In the genomic region with DNA sequence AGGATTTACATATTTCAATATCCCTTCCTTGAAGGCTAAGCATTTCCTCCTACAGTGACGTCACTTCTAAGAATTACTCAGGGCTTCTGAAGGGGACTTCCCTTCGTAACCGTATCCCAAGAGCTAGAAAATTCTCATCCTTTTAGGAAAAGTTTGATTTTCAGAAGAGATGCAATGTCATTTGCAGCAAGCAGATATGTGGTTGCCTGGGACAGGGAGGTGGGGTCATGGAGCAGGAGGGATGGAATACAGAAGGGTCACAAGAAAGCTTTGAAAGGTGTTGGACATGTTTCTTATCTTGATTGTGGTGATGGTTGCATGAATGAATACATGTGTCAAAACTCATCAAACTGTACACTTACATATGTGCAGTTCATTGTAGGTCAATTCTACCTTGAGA, we compare ENCODE assay signal across 28 cellular contexts.
DNase-seq lines count a peak whose midpoint lies in the region; ATAC-seq, FAIRE-seq and TF ChIP-seq lines count a peak whose summit lies in the region.
"Had no signal": no experiment of that assay in that cellular context is flagged by ENCODE, and none has a peak within 500 bp of the region (broad histone marks: within the 10 kb centered on the region; RNA-seq: fewer than 3 reads in every experiment).

No MANE protein-coding gene starts in this region.

- no peaks in the 10 kb centered on the region for H3K9me3 Mint-ChIP-seq in activated CD8-positive, alpha-beta T cell treated with anti-CD3 and anti-CD28 coated beads for 36 hours
- no peaks in the 10 kb centered on the region for H3K9me3 Mint-ChIP-seq in activated CD8-positive, alpha-beta T cell treated with anti-CD3 and anti-CD28 coated beads, Interleukin-2, amount 10 ng/mL, durations not matched to agents 7 days and 5 days (ENCODE audit: insufficient read depth)
- peaks cover 0 to 1% (median 0%) of the 10 kb centered on the region in 7 donors for H3K9me3 Mint-ChIP-seq in CD14-positive monocyte
- H3K9me3 Mint-ChIP-seq: activated naive CD8-positive, alpha-beta T cell treated with anti-CD3 and anti-CD28 coated beads, Interleukin-2, amount 10 ng/mL, durations not matched to agents 7 days and 5 days had no signal

- intact Hi-C loops in activated CD8-positive, alpha-beta T cell treated with anti-CD3 and anti-CD28 coated beads for 36 hours (cut with micrococcal nuclease): no loop called here
- intact Hi-C loops in CD14-positive monocyte (cut with micrococcal nuclease): no loop called here

- peaks cover 28% of the 10 kb centered on the region for H3K4me1 Mint-ChIP-seq in activated CD8-positive, alpha-beta T cell treated with anti-CD3 and anti-CD28 coated beads for 36 hours (ENCODE audit: low read depth)
- H3K4me1 Mint-ChIP-seq in activated CD8-positive, alpha-beta T cell treated with anti-CD3 and anti-CD28 coated beads, Interleukin-2, amount 10 ng/mL, durations not matched to agents 7 days and 5 days (ENCODE audit: low read depth): peaks cover 13% of the 10 kb centered on the region
- H3K4me1 Mint-ChIP-seq in CD14-positive monocyte: peaks cover 7% of the 10 kb centered on the region
- H3K4me1 Mint-ChIP-seq: immature natural killer cell had no signal

- H3K27me3 ChIP-seq in bronchial epithelial cell (ENCODE audit: control insufficient read depth, insufficient read depth, low read length): no peaks in the 10 kb centered on the region
- H3K27me3 ChIP-seq: left lung, vagina had no signal

- peak; percentile 60 for ATAC-seq in activated CD8-positive, alpha-beta T cell treated with anti-CD3 and anti-CD28 coated beads for 36 hours
- no peak for ATAC-seq in activated CD8-positive, alpha-beta T cell treated with anti-CD3 and anti-CD28 coated beads, Interleukin-2, amount 10 ng/mL, durations not matched to agents 7 days and 5 days
- ATAC-seq in GM21717 (IDR thresholded peaks at IDR 0.05; ENCODE audit: unreplicated experiment) (peak; percentile 60), omental fat pad (ENCODE audit: low FRiP score) (peak; percentile 75), GM19324 (IDR thresholded peaks at IDR 0.05; ENCODE audit: low FRiP score, unreplicated experiment) (no peak)
- ATAC-seq: A549, left lung had no signal

- no peak for FAIRE-seq in bronchial epithelial cell (lab: Jason Lieb, UNC)
- FAIRE-seq: A549 had no signal

- H3K4me3 Mint-ChIP-seq in activated CD8-positive, alpha-beta T cell treated with anti-CD3 and anti-CD28 coated beads for 36 hours: no peak overlapping the region
- H3K4me3 Mint-ChIP-seq in activated CD8-positive, alpha-beta T cell treated with anti-CD3 and anti-CD28 coated beads, Interleukin-2, amount 10 ng/mL, durations not matched to agents 7 days and 5 days: no peak overlapping the region
- H3K4me3 Mint-ChIP-seq in CD14-positive monocyte: no peak overlapping the region
- H3K4me3 Mint-ChIP-seq: activated naive CD8-positive, alpha-beta T cell treated with anti-CD3 and anti-CD28 coated beads, Interleukin-2, amount 10 ng/mL, durations not matched to agents 7 days and 5 days; immature natural killer cell had no signal

- CTCF ChIA-PET in activated CD8-positive, alpha-beta T cell treated with anti-CD3 and anti-CD28 coated beads for 36 hours (lab: Charles Lee): interaction anchor here (1.0 to 2.4 kb wide), 5 partner anchors 9 to 158 kb away, joined by 3 to 9 read pairs (median 7); no protein-coding TSS in a partner anchor
- CTCF ChIA-PET in activated CD8-positive, alpha-beta T cell treated with anti-CD3 and anti-CD28 coated beads, Interleukin-2, amount 10 ng/mL, durations not matched to agents 7 days and 5 days (lab: Charles Lee): interaction anchor here (1.6 to 1.8 kb wide), 3 partner anchors 9 to 159 kb away, joined by 7 to 10 read pairs (median 7); no protein-coding TSS in a partner anchor

- no peak overlapping the region for H3K4me3 ChIP-seq in bronchial epithelial cell (ENCODE audit: low read depth, low read length)
- H3K4me3 ChIP-seq: A549, left lung, skin epidermis, thoracic aorta, vagina had no signal

- TF ChIP-seq CTCF in activated CD8-positive, alpha-beta T cell treated with anti-CD3 and anti-CD28 coated beads for 36 hours (IDR thresholded peaks at IDR 0.05): no peak
- TF ChIP-seq CTCF in bronchial epithelial cell (IDR thresholded peaks at IDR 0.05; ENCODE audit: insufficient read depth, low read length, severe bottlenecking) (no peak), omental fat pad (IDR thresholded peaks at IDR 0.05) (no peak), CD14-positive monocyte (IDR thresholded peaks at IDR 0.05) (no peak)

- POLR2A ChIA-PET in activated CD8-positive, alpha-beta T cell treated with anti-CD3 and anti-CD28 coated beads for 36 hours (lab: Charles Lee): interaction anchor here (1.2 to 1.4 kb wide), 2 partner anchors 98 to 159 kb away, joined by 3 read pairs; no protein-coding TSS in a partner anchor
- POLR2A ChIA-PET in activated CD8-positive, alpha-beta T cell treated with anti-CD3 and anti-CD28 coated beads, Interleukin-2, amount 10 ng/mL, durations not matched to agents 7 days and 5 days (lab: Charles Lee): interaction anchor here (0.7 kb wide), 1 partner anchor 103 kb away, joined by 3 read pairs; no protein-coding TSS in a partner anchor

- no peaks in the 10 kb centered on the region for H3K36me3 ChIP-seq in bronchial epithelial cell (ENCODE audit: control insufficient read depth, insufficient read depth, low read length)
- H3K36me3 ChIP-seq: left lung, thoracic aorta, vagina had no signal

- H3K36me3 Mint-ChIP-seq in activated CD8-positive, alpha-beta T cell treated with anti-CD3 and anti-CD28 coated beads for 36 hours (ENCODE audit: low read depth): no peaks in the 10 kb centered on the region
- no peaks in the 10 kb centered on the region for H3K36me3 Mint-ChIP-seq in activated CD8-positive, alpha-beta T cell treated with anti-CD3 and anti-CD28 coated beads, Interleukin-2, amount 10 ng/mL, durations not matched to agents 7 days and 5 days (ENCODE audit: low read depth)
- H3K36me3 Mint-ChIP-seq in CD14-positive monocyte: no peaks in the 10 kb centered on the region
- H3K36me3 Mint-ChIP-seq: activated naive CD8-positive, alpha-beta T cell treated with anti-CD3 and anti-CD28 coated beads, Interleukin-2, amount 10 ng/mL, durations not matched to agents 7 days and 5 days; immature natural killer cell had no signal

- peak overlapping the region; percentile 27 for H3K27ac Mint-ChIP-seq in activated CD8-positive, alpha-beta T cell treated with anti-CD3 and anti-CD28 coated beads for 36 hours
- no peak overlapping the region for H3K27ac Mint-ChIP-seq in activated CD8-positive, alpha-beta T cell treated with anti-CD3 and anti-CD28 coated beads, Interleukin-2, amount 10 ng/mL, durations not matched to agents 7 days and 5 days
- peak overlapping the region in 1 of 7 donors; percentile 46 for H3K27ac Mint-ChIP-seq in CD14-positive monocyte
- H3K27ac Mint-ChIP-seq: activated naive CD8-positive, alpha-beta T cell treated with anti-CD3 and anti-CD28 coated beads, Interleukin-2, amount 10 ng/mL, durations not matched to agents 7 days and 5 days; immature natural killer cell had no signal

- no peak for DNase-seq in activated CD8-positive, alpha-beta T cell treated with anti-CD3 and anti-CD28 coated beads for 36 hours
- no peak for DNase-seq in activated CD8-positive, alpha-beta T cell treated with anti-CD3 and anti-CD28 coated beads, Interleukin-2, amount 10 ng/mL, durations not matched to agents 7 days and 5 days
- DNase-seq in bronchial epithelial cell (ENCODE audit: low read depth) (peak; percentile 62), omental fat pad (ENCODE audit: low spot score) (no peak), CD14-positive monocyte (ENCODE audit: low spot score) (no peak), pons (ENCODE audit: low spot score) (no peak)
- DNase-seq: activated naive CD8-positive, alpha-beta T cell treated with anti-CD3 and anti-CD28 coated beads, Interleukin-2, amount 10 ng/mL, durations not matched to agents 7 days and 5 days; DMS53; effector CD4-positive, alpha-beta T cell; foreskin melanocyte; HCEC 1CT; hippocampal formation; immature natural killer cell; left lung; mesendoderm; NCI-H1092; NCI-H2029 treated with DMSO at 0.1 percent for 48 hours; NCI-H2227 treated with DMSO at 0.1 percent for 48 hours; NCI-H748 treated with DMSO at 0.1 percent for 48 hours; occipital lobe; SK-N-SH; stimulated activated CD4-positive, alpha-beta T cell treated with anti-CD3 and anti-CD28 coated beads, Interleukin-1b, Interleukin-23, amount 100 ng/mL, for 48 hours had no signal

- peaks cover 19% of the 10 kb centered on the region for H3K27me3 Mint-ChIP-seq in activated CD8-positive, alpha-beta T cell treated with anti-CD3 and anti-CD28 coated beads for 36 hours
- peaks cover 11% of the 10 kb centered on the region for H3K27me3 Mint-ChIP-seq in activated CD8-positive, alpha-beta T cell treated with anti-CD3 and anti-CD28 coated beads, Interleukin-2, amount 10 ng/mL, durations not matched to agents 7 days and 5 days (ENCODE audit: low read depth)
- H3K27me3 Mint-ChIP-seq in CD14-positive monocyte (ENCODE audit: low read depth in 3 of 3): peaks cover 9 to 10% (median 9%) of the 10 kb centered on the region in 3 donors

Comparison
In these comparisons a context has a peak if more than half of its experiments do, and no peak if none do; other contexts are left out.
1. ATAC-seq: peak in activated CD8-positive, alpha-beta T cell treated with anti-CD3 and anti-CD28 coated beads for 36 hours (single experiment), GM21717 (single experiment) and omental fat pad (single experiment); none in activated CD8-positive, alpha-beta T cell treated with anti-CD3 and anti-CD28 coated beads, Interleukin-2, amount 10 ng/mL, durations not matched to agents 7 days and 5 days (single experiment) and GM19324 (single experiment).